ENCODE assay signal across 16 cellular contexts in genomic region chr7:2149672-2150444, GRCh38.
"Had no signal": no experiment of that assay in that cellular context is flagged by ENCODE, and none has a peak within 500 bp of the region (broad histone marks: within the 10 kb centered on the region; RNA-seq: fewer than 3 reads in every experiment).

No MANE protein-coding gene starts in this region.

- H3K4me3 ChIP-seq: adrenal gland, mucosa of descending colon, skin epidermis, tibial artery had no signal

- DNase-seq: activated CD4-positive, alpha-beta T cell treated with anti-CD3 and anti-CD28 coated beads for 36 hours; activated CD8-positive, alpha-beta memory T cell treated with anti-CD3 and anti-CD28 coated beads, Interleukin-2, amount 50 U/mL, for 48 hours; activated CD8-positive, alpha-beta T cell treated with anti-CD3 and anti-CD28 coated beads, Interleukin-2, amount 10 ng/mL, durations not matched to agents 7 days and 5 days; activated naive CD4-positive, alpha-beta T cell treated with anti-CD3 and anti-CD28 coated beads, Interleukin-2, amount 50 U/mL, for 16 hours; adrenal gland; central memory CD4-positive, alpha-beta T cell; cortex of kidney; effector memory CD4-positive, alpha-beta T cell; immature natural killer cell; left colon; mammary epithelial cell; T-helper 9 cell; tibial artery had no signal

- ATAC-seq: activated CD4-positive, alpha-beta T cell treated with anti-CD3 and anti-CD28 coated beads for 36 hours; activated CD8-positive, alpha-beta T cell treated with anti-CD3 and anti-CD28 coated beads, Interleukin-2, amount 10 ng/mL, durations not matched to agents 7 days and 5 days; left colon; mucosa of descending colon; natural killer cell treated with Interleukin-12 subunit alpha and Interleukin-12 subunit beta and Interleukin-15 and Interleukin-18, amount 100 ng/mL, for 72 hours had no signal

- H3K27ac ChIP-seq: adrenal gland, skin epidermis, tibial artery had no signal

- H3K9me3 ChIP-seq: adrenal gland, mucosa of descending colon, tibial artery had no signal

- H3K4me1 ChIP-seq: tibial artery had no signal

- H3K27me3 ChIP-seq: adrenal gland, tibial artery had no signal

- H3K36me3 ChIP-seq: adrenal gland had no signal
